In genomic region chr7:28269700-28270361, GRCh38 we compare ENCODE assay signal across 22 cellular contexts.
DNase-seq lines count a peak whose midpoint lies in the region; ATAC-seq and TF ChIP-seq lines count a peak whose summit lies in the region.
"Had no signal": no experiment of that assay in that cellular context is flagged by ENCODE, and none has a peak within 500 bp of the region (broad histone marks: within the 10 kb centered on the region; RNA-seq: fewer than 3 reads in every experiment).

No MANE protein-coding gene starts in this region.

- H3K4me3 ChIP-seq in OCI-LY3 (ENCODE audit: low read length) (peak overlapping the region; percentile 18; the same call in 1 of the 2 replicates), colonic mucosa (no peak overlapping the region), mesendoderm (ENCODE audit: low read length) (no peak overlapping the region)
- H3K4me3 ChIP-seq: mucosa of descending colon, skin epidermis, stomach had no signal

- no peak overlapping the region for H3K18ac ChIP-seq in mesendoderm (ENCODE audit: low read length)

- no peaks in the 10 kb centered on the region for H3K27me3 Mint-ChIP-seq in naive B cell

- H2BK120ac ChIP-seq in mesendoderm (ENCODE audit: low read depth, low read length) = no peak overlapping the region

- no peak overlapping the region for H3K23ac ChIP-seq in mesendoderm (ENCODE audit: low read length)

- H3K9ac ChIP-seq in OCI-LY3 (ENCODE audit: low read length) = no peak overlapping the region
- no peak overlapping the region for H3K9ac ChIP-seq in colonic mucosa (ENCODE audit: low read depth in 2 of 2, low read length in 2 of 2)
- no peak overlapping the region for H3K9ac ChIP-seq in mesendoderm (ENCODE audit: low read length)

- H3K36me3 ChIP-seq in OCI-LY3 (replicated peaks; ENCODE audit: low read depth, low read length) (no peaks in the 10 kb centered on the region), colonic mucosa (no peaks in the 10 kb centered on the region), mesendoderm (ENCODE audit: control insufficient read depth, insufficient read depth, low read length) (no peaks in the 10 kb centered on the region)
- H3K36me3 ChIP-seq: neutrophil, stomach, WERI-Rb-1 had no signal

- no CpG with 5 or more reads among the region's 1 CpG for WGBS in mesendoderm (ENCODE audit: extremely low coverage, insufficient coverage, low lambda C conversion rate)

- H3K9me3 Mint-ChIP-seq in naive B cell = peaks cover 0 to 6% (median 2%) of the 10 kb centered on the region in 7 donors

- no peak overlapping the region for H2BK15ac ChIP-seq in mesendoderm (replicated peaks; ENCODE audit: low read depth)

- no peak overlapping the region for H2BK5ac ChIP-seq in mesendoderm (ENCODE audit: low read length)

- H3K4me1 ChIP-seq in OCI-LY3 (ENCODE audit: low read length) = peaks cover 45% of the 10 kb centered on the region
- H3K4me1 ChIP-seq in colonic mucosa = no peaks in the 10 kb centered on the region
- no peaks in the 10 kb centered on the region for H3K4me1 ChIP-seq in mesendoderm (ENCODE audit: control insufficient read depth, low read depth, low read length)

- peak overlapping the region in 4 of 6 donors; percentile 4 to 73 (median 50) for H3K27ac Mint-ChIP-seq in naive B cell
- H3K27ac Mint-ChIP-seq: dendritic cell treated with granulocyte-macrophage colony-stimulating factor and Interleukin-4, amounts not matched to agents 40 ng/mL and 50 ng/mL, for 4 days had no signal

- in situ Hi-C loops in KBM-7 (cut with MboI; ENCODE audit: low pct_unique_long_range_greater_than_20kb, low sequenced_read_pairs) = no loop called here

- H3K27ac ChIP-seq in OCI-LY3 (ENCODE audit: low read length) (peak overlapping the region; percentile 34; the same call in 1 of the 2 replicates), colonic mucosa (no peak overlapping the region), mesendoderm (ENCODE audit: low read depth, low read length) (no peak overlapping the region)
- H3K27ac ChIP-seq: neutrophil, skin epidermis, stomach, WERI-Rb-1 had no signal

- no peaks in the 10 kb centered on the region for H4K20me1 ChIP-seq in OCI-LY3 (ENCODE audit: insufficient read depth, low read length)

- TF ChIP-seq CTCF in OCI-LY3 (IDR thresholded peaks at IDR 0.05; ENCODE audit: low read depth, low read length) (no peak), colonic mucosa (IDR thresholded peaks at IDR 0.05) (no peak)

- DNase-seq in GF-D8 (lab: John Stamatoyannopoulos, UW) (peak; percentile 25), KBM-7 (peak; percentile 18), naive B cell (peak; percentile 41), colonic mucosa (no peak), mesendoderm (no peak), DMS53 (lab: John Stamatoyannopoulos, UW) (no peak)
- DNase-seq: activated CD4-positive, alpha-beta T cell treated with anti-CD3 and anti-CD28 coated beads, Interleukin-2, amount 50 U/mL, for 48 hours; amniotic stem cell; DND-41; glutamatergic neuron; mucosa of descending colon; NCI-H1105 treated with DMSO at 0.1 percent for 48 hours; stimulated activated CD4-positive, alpha-beta T cell treated with anti-CD3 and anti-CD28 coated beads, Interleukin-2, amount 100 ng/mL, for 24 hours; stomach; trophoblast cell; WERI-Rb-1 had no signal

- H4K8ac ChIP-seq in mesendoderm (ENCODE audit: low read depth, low read length) = no peak overlapping the region

- peak overlapping the region in 5 of 8 donors; percentile 1 to 77 (median 41) for H3K4me3 Mint-ChIP-seq in naive B cell
- H3K4me3 Mint-ChIP-seq: dendritic cell treated with granulocyte-macrophage colony-stimulating factor and Interleukin-4, amounts not matched to agents 40 ng/mL and 50 ng/mL, for 4 days had no signal

- H2AK5ac ChIP-seq in mesendoderm (ENCODE audit: low read length) = no peak overlapping the region

- H3K36me3 Mint-ChIP-seq in naive B cell = peaks cover 0 to 8% of the 10 kb centered on the region in 2 donors

- H3K9me3 ChIP-seq in OCI-LY3 (ENCODE audit: insufficient read depth, low read length) (0 out of 2 replicates have a peak, but pooled peaks cover 3% of the 10 kb centered on the region), colonic mucosa (no peaks in the 10 kb centered on the region)
- H3K9me3 ChIP-seq: mucosa of descending colon, neutrophil, stomach had no signal

- H3K4ac ChIP-seq in mesendoderm (ENCODE audit: low read depth, low read length) = no peak overlapping the region

- H3K4me1 Mint-ChIP-seq in naive B cell = peaks cover 22 to 36% (median 27%) of the 10 kb centered on the region in 3 donors

- no peak overlapping the region for H4K5ac ChIP-seq in mesendoderm (ENCODE audit: low read length)

- H3K79me2 ChIP-seq in OCI-LY3 (ENCODE audit: low read length) (no peaks in the 10 kb centered on the region), mesendoderm (ENCODE audit: control insufficient read depth, insufficient read depth, low read length) (no peaks in the 10 kb centered on the region)

- no peaks in the 10 kb centered on the region for H3K27me3 ChIP-seq in OCI-LY3 (ENCODE audit: low read depth, low read length)
- H3K27me3 ChIP-seq in colonic mucosa = no peaks in the 10 kb centered on the region
- no peaks in the 10 kb centered on the region for H3K27me3 ChIP-seq in mesendoderm (ENCODE audit: insufficient read depth, low read length, poor library complexity)
- H3K27me3 ChIP-seq: stomach had no signal

- H3K4me2 ChIP-seq in OCI-LY3 (ENCODE audit: low read length) (peak overlapping the region; percentile 38), mesendoderm (ENCODE audit: low read length) (no peak overlapping the region)

- H3K79me1 ChIP-seq in mesendoderm (ENCODE audit: low read length) = no peaks in the 10 kb centered on the region

- ATAC-seq in naive B cell (ENCODE audit: low read depth in 2 of 2) (peak; percentile 81 to 86), HG03521 (IDR thresholded peaks at IDR 0.05; ENCODE audit: unreplicated experiment) (no peak)
- ATAC-seq: left lobe of liver, mucosa of descending colon had no signal

- intact Hi-C loops in colonic mucosa (cut with DNase I) = no loop called here

- H2AFZ ChIP-seq in OCI-LY3 (ENCODE audit: low read depth, low read length) = no peak overlapping the region

- H3K56ac ChIP-seq in mesendoderm (ENCODE audit: low read length) = no peak overlapping the region

Comparison
In these comparisons a context has a peak if more than half of its experiments do, and no peak if none do; other contexts are left out.
1. DNase-seq: peak in GF-D8 (single experiment), KBM-7 (single experiment) and naive B cell (single experiment); none in colonic mucosa (single experiment), mesendoderm (single experiment) and DMS53 (single experiment).